In genomic region chr19:14150770-14151661, GRCh38 we compare ENCODE assay signal across 18 cellular contexts. TPM values are rescaled to one million over a fixed set of nuclear protein-coding genes. Genes with fewer than 3 reads are reported as not detected.
DNase-seq lines count a peak whose midpoint lies in the region; ATAC-seq and TF ChIP-seq lines count a peak whose summit lies in the region.
"Had no signal": no experiment of that assay in that cellular context is flagged by ENCODE, and none has a peak within 500 bp of the region (broad histone marks: within the 10 kb centered on the region; RNA-seq: fewer than 3 reads in every experiment).

No MANE protein-coding gene starts in this region.

- DNase-seq in activated CD4-positive, alpha-beta T cell treated with anti-CD3 and anti-CD28 coated beads, Interleukin-2, amount 10 ng/mL, durations not matched to agents 24 days and 14 days = peak; percentile 55
- no peak for DNase-seq in activated CD4-positive, alpha-beta T cell treated with anti-CD3 and anti-CD28 coated beads for 36 hours
- DNase-seq in central memory CD8-positive, alpha-beta T cell (ENCODE audit: low spot score in 2 of 2) = no peak
- no peak for DNase-seq in prostate gland (ENCODE audit: low spot score)
- no peak for DNase-seq in activated T-cell treated with anti-CD3 and anti-CD28 coated beads, Interleukin-2, amount 50 U/mL, for 1 hour
- DNase-seq in NOMO-1 treated with DMSO at 0.1 percent for 48 hours (lab: John Stamatoyannopoulos, UW; ENCODE audit: unreplicated experiment) = no peak
- DNase-seq in NCI-H2029 (lab: John Stamatoyannopoulos, UW) = no peak
- DNase-seq: activated CD4-positive, alpha-beta T cell treated with anti-CD3 and anti-CD28 coated beads for 48 hours; activated T-cell treated with anti-CD3 and anti-CD28 coated beads, Interleukin-2, amount 50 U/mL, for 4 hours; DMS79; effector CD8-positive, alpha-beta T cell; left colon; NCI-H1930; SHP77 treated with DMSO at 0.1 percent for 48 hours had no signal

- H3K4me3 Mint-ChIP-seq in activated CD4-positive, alpha-beta T cell treated with anti-CD3 and anti-CD28 coated beads, Interleukin-2, amount 10 ng/mL, durations not matched to agents 24 days and 14 days = no peak overlapping the region
- no peak overlapping the region for H3K4me3 Mint-ChIP-seq in activated CD4-positive, alpha-beta T cell treated with anti-CD3 and anti-CD28 coated beads for 36 hours
- peak overlapping the region; percentile 20 for H3K4me3 Mint-ChIP-seq in central memory CD8-positive, alpha-beta T cell
- H3K4me3 Mint-ChIP-seq: activated T-cell treated with anti-CD3 and anti-CD28 coated beads, Interleukin-2, amount 50 U/mL, for 4 hours; CD14-positive monocyte; GM23338 had no signal

- TF ChIP-seq POLR2A in prostate gland (IDR thresholded peaks at IDR 0.05) = no peak

- no peak for ATAC-seq in activated CD4-positive, alpha-beta T cell treated with anti-CD3 and anti-CD28 coated beads for 36 hours
- ATAC-seq in central memory CD8-positive, alpha-beta T cell (replicated peaks; ENCODE audit: extremely low read depth, poor library complexity, severe bottlenecking) = no peak
- ATAC-seq: left colon had no signal

- peaks cover 23% of the 10 kb centered on the region for H3K4me1 Mint-ChIP-seq in activated CD4-positive, alpha-beta T cell treated with anti-CD3 and anti-CD28 coated beads, Interleukin-2, amount 10 ng/mL, durations not matched to agents 24 days and 14 days
- peaks cover 44% of the 10 kb centered on the region for H3K4me1 Mint-ChIP-seq in activated CD4-positive, alpha-beta T cell treated with anti-CD3 and anti-CD28 coated beads for 36 hours
- peaks cover 22% of the 10 kb centered on the region for H3K4me1 Mint-ChIP-seq in central memory CD8-positive, alpha-beta T cell

- no peaks in the 10 kb centered on the region for H3K9me3 Mint-ChIP-seq in activated CD4-positive, alpha-beta T cell treated with anti-CD3 and anti-CD28 coated beads, Interleukin-2, amount 10 ng/mL, durations not matched to agents 24 days and 14 days
- no peaks in the 10 kb centered on the region for H3K9me3 Mint-ChIP-seq in activated CD4-positive, alpha-beta T cell treated with anti-CD3 and anti-CD28 coated beads for 36 hours (ENCODE audit: low read depth)
- H3K9me3 Mint-ChIP-seq in central memory CD8-positive, alpha-beta T cell = no peaks in the 10 kb centered on the region
- H3K9me3 Mint-ChIP-seq: activated T-cell treated with anti-CD3 and anti-CD28 coated beads, Interleukin-2, amount 50 U/mL, for 4 hours had no signal

- H3K4me2 ChIP-seq in BLaER1 = peak overlapping the region; percentile 96
- H3K4me2 ChIP-seq: GM23338 had no signal

- H3K27me3 ChIP-seq in BLaER1 (no peaks in the 10 kb centered on the region), prostate gland (replicated peaks; ENCODE audit: insufficient read depth) (no peaks in the 10 kb centered on the region)

- H4K20me1 ChIP-seq in BLaER1 = peaks cover 8% of the 10 kb centered on the region; the same call in 1 of the 2 replicates

- no peak for TF ChIP-seq CTCF in prostate gland (IDR thresholded peaks at IDR 0.05)

- H3K9ac ChIP-seq in BLaER1 = peak overlapping the region; percentile 72; the same call in 1 of the 2 replicates
- H3K9ac ChIP-seq: parathyroid adenoma had no signal

- POLR2A ChIA-PET in activated CD4-positive, alpha-beta T cell treated with anti-CD3 and anti-CD28 coated beads for 36 hours (lab: Charles Lee) = interaction anchor here (0.9 kb wide), 1 partner anchor 14 kb away, joined by 4 read pairs; no protein-coding TSS in a partner anchor

- intact Hi-C loops in activated CD4-positive, alpha-beta T cell treated with anti-CD3 and anti-CD28 coated beads, Interleukin-2, amount 10 ng/mL, durations not matched to agents 24 days and 14 days (cut with micrococcal nuclease) = no loop called here
- intact Hi-C loops in activated CD4-positive, alpha-beta T cell treated with anti-CD3 and anti-CD28 coated beads for 36 hours (cut with DNase I, micrococcal nuclease) = no loop called here
- intact Hi-C loops in prostate gland (cut with DNase I) = no loop called here

- H3K27ac ChIP-seq in BLaER1 (peak overlapping the region; percentile 79), prostate gland (peak overlapping the region; percentile 63 to 68)

- H3K4me3 ChIP-seq in BLaER1 = no peak overlapping the region
- H3K4me3 ChIP-seq in prostate gland = no peak overlapping the region
- H3K4me3 ChIP-seq: GM23338 had no signal

- WGBS in prostate gland = 89% methylated on average over 39 of the region's 47 CpGs

- no peaks in the 10 kb centered on the region for H3K27me3 Mint-ChIP-seq in activated CD4-positive, alpha-beta T cell treated with anti-CD3 and anti-CD28 coated beads, Interleukin-2, amount 10 ng/mL, durations not matched to agents 24 days and 14 days
- no peaks in the 10 kb centered on the region for H3K27me3 Mint-ChIP-seq in activated CD4-positive, alpha-beta T cell treated with anti-CD3 and anti-CD28 coated beads for 36 hours
- no peaks in the 10 kb centered on the region for H3K27me3 Mint-ChIP-seq in central memory CD8-positive, alpha-beta T cell

- H3K4me1 ChIP-seq in BLaER1 (peaks cover 61% of the 10 kb centered on the region), prostate gland (replicated peaks) (peaks cover 10% of the 10 kb centered on the region)

- peaks cover 41% of the 10 kb centered on the region for H3K36me3 ChIP-seq in BLaER1
- H3K36me3 ChIP-seq in prostate gland = peaks cover 0 to 4% of the 10 kb centered on the region in 2 donors

- no peaks in the 10 kb centered on the region for H3K9me3 ChIP-seq in BLaER1
- no peaks in the 10 kb centered on the region for H3K9me3 ChIP-seq in prostate gland

- peaks cover 3% of the 10 kb centered on the region for H3K36me3 Mint-ChIP-seq in activated CD4-positive, alpha-beta T cell treated with anti-CD3 and anti-CD28 coated beads, Interleukin-2, amount 10 ng/mL, durations not matched to agents 24 days and 14 days (ENCODE audit: low read depth)
- H3K36me3 Mint-ChIP-seq in activated CD4-positive, alpha-beta T cell treated with anti-CD3 and anti-CD28 coated beads for 36 hours (ENCODE audit: low read depth) = peaks cover 9% of the 10 kb centered on the region
- peaks cover 5% of the 10 kb centered on the region for H3K36me3 Mint-ChIP-seq in central memory CD8-positive, alpha-beta T cell (ENCODE audit: insufficient read depth)

- CTCF ChIA-PET in activated CD4-positive, alpha-beta T cell treated with anti-CD3 and anti-CD28 coated beads for 36 hours (lab: Charles Lee) = interaction anchor here (0.7 to 1.0 kb wide), 2 partner anchors 10 to 14 kb away, joined by 4 read pairs; partner anchors contain the start of gene ASF1B

- peak overlapping the region; percentile 20 for H3K27ac Mint-ChIP-seq in activated CD4-positive, alpha-beta T cell treated with anti-CD3 and anti-CD28 coated beads, Interleukin-2, amount 10 ng/mL, durations not matched to agents 24 days and 14 days
- no peak overlapping the region for H3K27ac Mint-ChIP-seq in activated CD4-positive, alpha-beta T cell treated with anti-CD3 and anti-CD28 coated beads for 36 hours
- H3K27ac Mint-ChIP-seq in central memory CD8-positive, alpha-beta T cell (ENCODE audit: low read depth) = no peak overlapping the region
- H3K27ac Mint-ChIP-seq: GM23338 had no signal

RNA-seq across cellular contexts. Expression of gene ASF1B, which starts 14.6 kb away (rescaled TPM):
- 85.8 and 90.2 TPM in 2 replicates for total RNA-seq in activated CD4-positive, alpha-beta T cell treated with anti-CD3 and anti-CD28 coated beads, Interleukin-2, amount 10 ng/mL, durations not matched to agents 24 days and 14 days
- total RNA-seq in activated CD4-positive, alpha-beta T cell treated with anti-CD3 and anti-CD28 coated beads for 36 hours = 10 to 100 TPM; 64.6 to 70.4 TPM
- 10 to 100 TPM in 1 of 2 donors, 1 to 10 TPM in 1; 5.1 to 19.7 TPM for total RNA-seq in prostate gland

RNA-seq across cellular contexts. Expression of gene PRKACA, which starts 33.5 kb away (rescaled TPM):
- 62.6 and 64.7 TPM in 2 replicates for total RNA-seq in activated CD4-positive, alpha-beta T cell treated with anti-CD3 and anti-CD28 coated beads, Interleukin-2, amount 10 ng/mL, durations not matched to agents 24 days and 14 days
- 10 to 100 TPM; 58.1 to 68.7 TPM for total RNA-seq in activated CD4-positive, alpha-beta T cell treated with anti-CD3 and anti-CD28 coated beads for 36 hours
- total RNA-seq in prostate gland = 100 to 1,000 TPM in 1 of 2 donors, 10 to 100 TPM in 1; 34.8 to 106 TPM

RNA-seq across cellular contexts. Expression of gene ADGRL1, which starts 55.0 kb away (rescaled TPM):
- 14.3 and 17.2 TPM in 2 replicates for total RNA-seq in activated CD4-positive, alpha-beta T cell treated with anti-CD3 and anti-CD28 coated beads, Interleukin-2, amount 10 ng/mL, durations not matched to agents 24 days and 14 days
- total RNA-seq in activated CD4-positive, alpha-beta T cell treated with anti-CD3 and anti-CD28 coated beads for 36 hours = 10 to 100 TPM; 20.8 to 23.5 TPM
- 10 to 100 TPM; 13.0 to 44.1 TPM for total RNA-seq in prostate gland
